Comparison of ENCODE assay signal across 8 cellular contexts in the genomic region with DNA sequence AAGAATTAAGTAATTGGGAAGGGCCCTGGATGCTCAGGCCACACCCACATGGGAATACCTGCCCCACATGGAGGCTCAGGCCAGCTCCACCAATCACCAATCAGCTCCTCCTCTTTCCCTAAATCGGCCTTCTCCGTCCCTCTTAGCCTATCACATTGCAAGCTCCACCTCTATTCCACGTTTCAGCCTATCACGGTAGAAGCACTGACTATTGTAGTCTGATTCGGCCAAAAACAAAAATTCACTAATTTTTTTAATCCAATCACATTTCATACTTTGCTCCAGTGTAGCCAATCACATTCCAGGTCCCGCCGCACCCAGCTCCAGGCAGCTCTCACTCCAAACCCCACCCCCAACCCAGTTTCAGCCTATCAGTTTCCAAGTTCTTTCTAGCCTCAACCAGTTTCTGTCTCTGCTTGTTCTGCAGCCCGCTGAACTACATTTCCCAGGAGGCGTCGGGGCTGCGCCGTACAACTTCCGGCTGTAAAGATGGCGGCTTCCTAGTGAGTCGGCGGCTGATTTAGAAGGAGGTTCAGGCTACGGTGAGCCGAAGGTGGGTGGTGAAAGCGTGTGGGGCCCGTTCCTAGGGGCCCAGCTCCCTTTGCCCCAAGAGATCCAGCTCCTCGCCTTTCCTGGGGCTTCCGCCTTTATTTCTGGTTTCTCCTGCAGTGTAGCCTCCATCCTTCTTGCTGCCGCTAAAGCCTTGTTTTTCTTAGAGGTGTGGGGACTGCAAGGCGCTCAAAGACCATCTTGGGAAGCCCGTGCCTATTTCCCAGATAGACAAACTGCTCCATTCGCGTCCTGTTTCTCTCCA. TPM values are rescaled to one million over a fixed set of nuclear protein-coding genes. Genes with fewer than 3 reads are reported as not detected.
DNase-seq lines count a peak whose midpoint lies in the region; ATAC-seq and TF ChIP-seq lines count a peak whose summit lies in the region.

Gene BABAM1, plus strand, starts transcription at position 469 of the 814 bp plus-strand sequence. CDS start 1,364 bp downstream, outside the sequence.

- POLR2A ChIA-PET in Panc1 (lab: Charles Lee) = no interaction called here

- DNase-seq in DMS53 (lab: John Stamatoyannopoulos, UW) (peak; percentile 96), KG1 (lab: John Stamatoyannopoulos, UW) (peak; percentile 99), Panc1 (ENCODE audit: low read depth, low spot score) (peak; percentile 94)
- peak; percentile 88 for DNase-seq in activated T-cell treated with anti-CD3 and anti-CD28 coated beads, Interleukin-2, amount 50 U/mL, for 4 hours
- peak; percentile 77 to 80 for DNase-seq in stimulated activated CD8-positive, alpha-beta memory T cell treated with anti-CD3 and anti-CD28 coated beads, Interleukin-7, amount 100 ng/mL, for 1 hour (ENCODE audit: low read depth in 2 of 2)

- peaks cover 23% of the 10 kb centered on the region for H3K4me1 Mint-ChIP-seq in activated T-cell treated with anti-CD3 and anti-CD28 coated beads, Interleukin-2, amount 50 U/mL, for 4 hours (ENCODE audit: low read depth)

- 0% methylated on average over 27 of the region's 27 CpGs for WGBS in esophagus, 2 donors

- peak within 1 kb of the TSS; percentile 95 for H3K27ac ChIP-seq in Panc1 (ENCODE audit: low read length)
- H3K27ac ChIP-seq in esophagus (ENCODE audit: low read depth in 2 of 2, low read length in 1 of 2) = peak within 1 kb of the TSS; percentile 66 to 91

- H3K9me3 Mint-ChIP-seq in activated T-cell treated with anti-CD3 and anti-CD28 coated beads, Interleukin-2, amount 50 U/mL, for 4 hours = peaks cover 4% of the 10 kb centered on the region

- H3K27me3 ChIP-seq in Panc1 (ENCODE audit: control insufficient read depth, insufficient read depth, low read length) (no peaks in the 10 kb centered on the region), esophagus (ENCODE audit: control insufficient read depth in 1 of 2, insufficient read depth in 2 of 2, low read length in 2 of 2) (no peaks in the 10 kb centered on the region), mucosa of stomach (ENCODE audit: control insufficient read depth, insufficient read depth, low read length) (no peaks in the 10 kb centered on the region)

- ATAC-seq in GM21723 (IDR thresholded peaks at IDR 0.05; ENCODE audit: unreplicated experiment) (peak; percentile 86), Panc1 (peak; percentile 97)
- peak; percentile 95 to 97 for ATAC-seq in activated T-cell treated with anti-CD3 and anti-CD28 coated beads, Interleukin-2, amount 50 U/mL, for 4 hours

- in situ Hi-C loops in Panc1 (cut with HindIII; ENCODE audit: low pct_unique_long_range_greater_than_20kb, low sequenced_read_pairs) = no loop called here

- peak within 1 kb of the TSS; percentile 79 for H3K9ac ChIP-seq in mucosa of stomach (ENCODE audit: low read length)

- H3K4me1 ChIP-seq in Panc1 (ENCODE audit: control insufficient read depth, insufficient read depth, low read length) = no peaks in the 10 kb centered on the region
- peaks cover 3 to 4% of the 10 kb centered on the region in 2 donors for H3K4me1 ChIP-seq in esophagus (ENCODE audit: control insufficient read depth in 2 of 2, insufficient read depth in 2 of 2, low read length in 1 of 2)
- H3K4me1 ChIP-seq in mucosa of stomach (ENCODE audit: control insufficient read depth, insufficient read depth, low read length) = no peaks in the 10 kb centered on the region

- H3K9me3 ChIP-seq in Panc1 (ENCODE audit: control insufficient read depth, insufficient read depth, low read depth, low read length) (no peaks in the 10 kb centered on the region), esophagus (ENCODE audit: control insufficient read depth in 2 of 2, insufficient read depth in 1 of 2, low read depth in 1 of 2, low read length in 1 of 2) (no peaks in the 10 kb centered on the region), mucosa of stomach (ENCODE audit: control insufficient read depth, low read length) (no peaks in the 10 kb centered on the region)

- intact Hi-C loops in Panc1 (cut with micrococcal nuclease; ENCODE audit: unreplicated experiment) = no loop called here

- peaks cover 7% of the 10 kb centered on the region for H3K36me3 Mint-ChIP-seq in activated T-cell treated with anti-CD3 and anti-CD28 coated beads, Interleukin-2, amount 50 U/mL, for 4 hours (ENCODE audit: insufficient read depth)

- H3K4me3 Mint-ChIP-seq in activated T-cell treated with anti-CD3 and anti-CD28 coated beads, Interleukin-2, amount 50 U/mL, for 4 hours = peak within 1 kb of the TSS; percentile 93

- TF ChIP-seq CTCF in Panc1 (IDR thresholded peaks at IDR 0.05) = no peak

- CTCF ChIA-PET in Panc1 (lab: Charles Lee) = interaction anchor here (0.8 kb wide), 1 partner anchor 16 kb away, joined by 4 read pairs; no protein-coding TSS in a partner anchor

- H3K4me3 ChIP-seq in Panc1 (ENCODE audit: low read depth in 2 of 2, low read length in 2 of 2) = peak within 1 kb of the TSS; percentile 99 to 100
- peak within 1 kb of the TSS; percentile 71 to 95 for H3K4me3 ChIP-seq in esophagus (ENCODE audit: low read depth in 1 of 2, low read length in 2 of 2)
- H3K4me3 ChIP-seq in mucosa of stomach (ENCODE audit: low read length) = peak within 1 kb of the TSS; percentile 99

- H3K36me3 ChIP-seq in Panc1 (ENCODE audit: control insufficient read depth, insufficient read depth, low read length) (peaks cover 4% of the 10 kb centered on the region; the same call in 1 of the 2 replicates), esophagus (ENCODE audit: control insufficient read depth in 2 of 2, insufficient read depth in 2 of 2, low read length in 1 of 2) (peaks cover 0 to 11% of the 10 kb centered on the region in 2 donors), mucosa of stomach (ENCODE audit: control insufficient read depth, insufficient read depth, low read length) (peaks cover 4% of the 10 kb centered on the region)

- H3K27me3 Mint-ChIP-seq in activated T-cell treated with anti-CD3 and anti-CD28 coated beads, Interleukin-2, amount 50 U/mL, for 4 hours (ENCODE audit: low read depth) = no peaks in the 10 kb centered on the region

- no TSS peak for BruUV-seq in Panc1 (replicated peaks; lab: Mats Ljungman, UMichigan)

RNA-seq across cellular contexts. Expression of gene BABAM1, which starts in this region (rescaled TPM):
- total RNA-seq in Panc1 (2021; ENCODE audit: unreplicated experiment) = 79.5 TPM
- polyA plus RNA-seq in Panc1 (2012; ENCODE audit: insufficient read length) = 119 TPM
- total RNA-seq in activated T-cell treated with anti-CD3 and anti-CD28 coated beads, Interleukin-2, amount 50 U/mL, for 4 hours = 100 to 1,000 TPM; 124 to 130 (median 128) TPM
- polyA plus RNA-seq in esophagus = 10 to 100 TPM; 39.1 to 52.7 TPM

Comparison
In these comparisons a context has a peak if more than half of its experiments do, and no peak if none do; other contexts are left out.
1. Peak in every context shown above with its lines: DNase-seq, ATAC-seq, H3K4me3 ChIP-seq and H3K27ac ChIP-seq.